Comparison of ENCODE assay signal across 20 cellular contexts in genomic region chr3:191804935-191805334, GRCh38.
A peak's percentile ranks its signal among the peaks of the same experiment; 100 is the strongest.
DNase-seq lines count a peak whose midpoint lies in the region; ATAC-seq, FAIRE-seq and TF ChIP-seq lines count a peak whose summit lies in the region.
"Had no signal": no experiment of that assay in that cellular context is flagged by ENCODE, and none has a peak within 500 bp of the region (broad histone marks: within the 10 kb centered on the region; RNA-seq: fewer than 3 reads in every experiment).

No MANE protein-coding gene starts in this region.

- H4K5ac ChIP-seq in H1 (ENCODE audit: insufficient read length, low read depth, low read length): no peak overlapping the region

- peak; percentile 52 for ATAC-seq in stimulated activated memory B cell treated with anti-CD40 and anti-IgM and Interleukin-4, amounts not matched to agents 10 μg/mL and 1 μg/mL and 100 μg/mL, for 72 hours
- ATAC-seq in aorta (ENCODE audit: low FRiP score) (peak; percentile 24), sciatic nerve (no peak)
- ATAC-seq: HCT116 had no signal

- WGBS in H1 (ENCODE audit: extremely low coverage in 1 of 2, insufficient coverage in 1 of 2, insufficient read length in 1 of 2, insufficient replicate concordance in 2 of 2, low coverage in 1 of 2, low lambda C conversion rate in 2 of 2, missing lambda C conversion rate in 1 of 2), 2 experiments: 75% methylated on average over 1 of the region's 1 CpG; no CpG with 5 or more reads in 1 of the 2 experiments
- WGBS in aorta, 2 donors: 51 to 53% methylated on average over 1 of the region's 1 CpG

- H3K36me3 Mint-ChIP-seq in nephron progenitor cell (ENCODE audit: low read depth): peaks cover 6% of the 10 kb centered on the region
- H3K36me3 Mint-ChIP-seq in stimulated activated memory B cell treated with anti-CD40 and anti-IgM and Interleukin-4, amounts not matched to agents 10 μg/mL and 1 μg/mL and 100 μg/mL, for 72 hours: no peaks in the 10 kb centered on the region
- H3K36me3 Mint-ChIP-seq: CD4-positive, alpha-beta memory T cell had no signal

- no peaks in the 10 kb centered on the region for H4K20me1 ChIP-seq in H1 (replicated peaks in 1 of 2; ENCODE audit: control insufficient read depth in 1 of 2, insufficient read depth in 2 of 2, low read length in 2 of 2)

- H4K91ac ChIP-seq in H1 (replicated peaks; ENCODE audit: insufficient read length, low read length): peak overlapping the region; percentile 49

- no peak overlapping the region for H2BK12ac ChIP-seq in H1 (ENCODE audit: low read depth, low read length)

- DNase-seq in H1 (ENCODE audit: low read depth in 1 of 2, low spot score in 2 of 2) (no peak), nephron progenitor cell (no peak), aorta (no peak), sciatic nerve (ENCODE audit: low spot score) (no peak), GM19240 (ENCODE audit: insufficient read length, low spot score) (no peak), activated gamma-delta T cell treated with Interleukin-2 at 50 U/mL for 16 hours (no peak)
- no peak for DNase-seq in activated naive CD4-positive, alpha-beta T cell treated with Interleukin-2 at 50 U/mL for 16 hours
- DNase-seq: C1 segment of cervical spinal cord; CD4-positive, alpha-beta memory T cell; DMS 273 treated with DMSO at 0.1 percent for 48 hours; DMS79; EL; GDM1; GOT3; H7 had no signal

- H3K23me2 ChIP-seq in H1 (ENCODE audit: low read depth, low read length): no peaks in the 10 kb centered on the region

- no peak overlapping the region for H2AK5ac ChIP-seq in H1 (ENCODE audit: low read depth, low read length)

- H3K56ac ChIP-seq in H1 (replicated peaks; ENCODE audit: insufficient read length, low read depth, low read length): no peak overlapping the region

- no peaks in the 10 kb centered on the region for H3K79me1 ChIP-seq in H1 (ENCODE audit: low read depth, low read length)

- H3K4me1 ChIP-seq in H1 (replicated peaks in 1 of 4; ENCODE audit: control insufficient read depth in 3 of 4, insufficient read depth in 4 of 4, low read length in 3 of 4): no peaks in the 10 kb centered on the region
- H3K4me1 ChIP-seq in aorta (ENCODE audit: control insufficient read depth in 1 of 2, insufficient read depth in 2 of 2, low read length in 2 of 2): no peaks in the 10 kb centered on the region

- H3K9me3 Mint-ChIP-seq in nephron progenitor cell: peaks cover 27% of the 10 kb centered on the region
- H3K9me3 Mint-ChIP-seq in stimulated activated memory B cell treated with anti-CD40 and anti-IgM and Interleukin-4, amounts not matched to agents 10 μg/mL and 1 μg/mL and 100 μg/mL, for 72 hours: peaks cover 23% of the 10 kb centered on the region

- no peak overlapping the region for H3K14ac ChIP-seq in H1 (ENCODE audit: insufficient read length)

- no peaks in the 10 kb centered on the region for H3K79me2 ChIP-seq in H1 (ENCODE audit: control insufficient read depth in 1 of 2, insufficient read depth in 2 of 2, low read length in 2 of 2)

- no peak for TF ChIP-seq CTCF in H1 (IDR thresholded peaks at IDR 0.05; ENCODE audit: control extremely low read depth in 1 of 3, insufficient read depth in 1 of 3, low read depth in 1 of 3, low read length in 3 of 3)
- no peak for TF ChIP-seq CTCF in nephron progenitor cell (IDR thresholded peaks at IDR 0.05)

- no peak overlapping the region for H3K18ac ChIP-seq in H1 (ENCODE audit: extremely low read depth, low read length)

- H2AFZ ChIP-seq in H1 (ENCODE audit: low read length): no peak overlapping the region

- no peak overlapping the region for H2BK5ac ChIP-seq in H1 (ENCODE audit: low read depth, low read length)

- no peak for TF ChIP-seq POLR2A in H1 (IDR thresholded peaks at IDR 0.05; ENCODE audit: control extremely low read depth in 1 of 2, low read depth in 2 of 2, low read length in 2 of 2)

- H3K27me3 Mint-ChIP-seq in nephron progenitor cell (ENCODE audit: low read depth, poor library complexity): peaks cover 4% of the 10 kb centered on the region
- no peaks in the 10 kb centered on the region for H3K27me3 Mint-ChIP-seq in stimulated activated memory B cell treated with anti-CD40 and anti-IgM and Interleukin-4, amounts not matched to agents 10 μg/mL and 1 μg/mL and 100 μg/mL, for 72 hours
- H3K27me3 Mint-ChIP-seq: CD4-positive, alpha-beta memory T cell had no signal

- no peak overlapping the region for H2BK120ac ChIP-seq in H1 (replicated peaks; ENCODE audit: low read depth, low read length)

- H3K9ac ChIP-seq in H1 (replicated peaks in 1 of 4; ENCODE audit: extremely low read depth in 1 of 4, low read depth in 3 of 4, low read length in 3 of 4): no peak overlapping the region

- peak overlapping the region; percentile 64 for H3K27ac Mint-ChIP-seq in nephron progenitor cell
- H3K27ac Mint-ChIP-seq in stimulated activated memory B cell treated with anti-CD40 and anti-IgM and Interleukin-4, amounts not matched to agents 10 μg/mL and 1 μg/mL and 100 μg/mL, for 72 hours: no peak overlapping the region
- H3K27ac Mint-ChIP-seq: CD4-positive, alpha-beta memory T cell had no signal

- no peak overlapping the region for H3K23ac ChIP-seq in H1 (ENCODE audit: insufficient read length)

- no peak for TF ChIP-seq RAD21 in H1 (IDR thresholded peaks at IDR 0.05 in 1 of 2, conservative IDR thresholded peaks at IDR 0.05 in 1 of 2; ENCODE audit: low read depth in 2 of 2, low read length in 2 of 2)

- intact Hi-C loops in aorta (cut with DNase I) (no loop called here), sciatic nerve (cut with DNase I) (no loop called here)

- H2BK15ac ChIP-seq in H1 (ENCODE audit: low read length): no peak overlapping the region

- H2BK20ac ChIP-seq in H1 (ENCODE audit: low read length): no peak overlapping the region

- no peak overlapping the region for H3K4me3 Mint-ChIP-seq in nephron progenitor cell
- no peak overlapping the region for H3K4me3 Mint-ChIP-seq in stimulated activated memory B cell treated with anti-CD40 and anti-IgM and Interleukin-4, amounts not matched to agents 10 μg/mL and 1 μg/mL and 100 μg/mL, for 72 hours
- H3K4me3 Mint-ChIP-seq: CD4-positive, alpha-beta memory T cell had no signal

- no peak overlapping the region for H3K4ac ChIP-seq in H1 (replicated peaks; ENCODE audit: insufficient read length, low read depth, low read length)

- no peaks in the 10 kb centered on the region for H3K4me1 Mint-ChIP-seq in nephron progenitor cell
- no peaks in the 10 kb centered on the region for H3K4me1 Mint-ChIP-seq in stimulated activated memory B cell treated with anti-CD40 and anti-IgM and Interleukin-4, amounts not matched to agents 10 μg/mL and 1 μg/mL and 100 μg/mL, for 72 hours
- H3K4me1 Mint-ChIP-seq: CD4-positive, alpha-beta memory T cell had no signal

- no peak overlapping the region for H3K4me3 ChIP-seq in H1 (ENCODE audit: extremely low read depth in 1 of 4, insufficient read depth in 2 of 4, low read depth in 3 of 4, low read length in 4 of 4)
- no peak overlapping the region for H3K4me3 ChIP-seq in aorta (ENCODE audit: low read length in 2 of 2)

- POLR2A ChIA-PET in H1 (lab: Charles Lee; ENCODE audit: partially characterized antibody): no interaction called here

- no peak for TF ChIP-seq EP300 in H1 (IDR thresholded peaks at IDR 0.05; ENCODE audit: borderline replicate concordance in 1 of 2, low read depth in 2 of 2, low read length in 2 of 2)

- CTCF ChIA-PET in H1 (lab: Charles Lee; ENCODE audit: partially characterized antibody): no interaction called here

- no peak for FAIRE-seq in H1 (lab: Jason Lieb, UNC)
- FAIRE-seq: D721Med, GM12891, GM18507 had no signal

- peaks cover 0 to 2% of the 10 kb centered on the region in 2 experiments; a peak in 1 of 4 replicates for H3K9me3 ChIP-seq in H1 (ENCODE audit: insufficient read depth in 2 of 2, low read depth in 1 of 2, low read length in 1 of 2)
- H3K9me3 ChIP-seq in aorta (ENCODE audit: control insufficient read depth, low read length): peaks cover 1% of the 10 kb centered on the region

- H3K27me3 ChIP-seq in H1 (replicated peaks in 1 of 4; ENCODE audit: control insufficient read depth in 3 of 4, extremely low read depth in 1 of 4, insufficient read depth in 3 of 4, low read length in 3 of 4) (no peaks in the 10 kb centered on the region), aorta (ENCODE audit: control insufficient read depth in 1 of 2, insufficient read depth in 2 of 2, low read length in 1 of 2) (no peaks in the 10 kb centered on the region)

- H3K27ac ChIP-seq in H1 (ENCODE audit: low read depth, low read length) (no peak overlapping the region), aorta (ENCODE audit: low read depth in 1 of 2, low read length in 2 of 2) (no peak overlapping the region)

- H3K36me3 ChIP-seq in H1 (ENCODE audit: control insufficient read depth in 2 of 4, insufficient read depth in 4 of 4, low read length in 3 of 4) (no peaks in the 10 kb centered on the region), aorta (ENCODE audit: control insufficient read depth in 1 of 2, insufficient read depth in 2 of 2, low read length in 1 of 2) (no peaks in the 10 kb centered on the region)

- H4K8ac ChIP-seq in H1 (ENCODE audit: extremely low read depth, insufficient read depth, low read length): 0 out of 2 replicates have a peak overlapping the region, but pooled peaks have one; percentile 18

- no peak overlapping the region for H3K4me2 ChIP-seq in H1 (ENCODE audit: insufficient read depth in 1 of 2, low read depth in 2 of 2, low read length in 2 of 2)

TF ChIP-seq in H1, 55 proteins besides CTCF, POLR2A, EP300 and RAD21:
- TF ChIP-seq E2F6 (IDR thresholded peaks at IDR 0.05): no peak
- no peak for TF ChIP-seq CHD1 (IDR thresholded peaks at IDR 0.05; ENCODE audit: low read depth, low read length)
